In genomic region chr11:2524446-2525165, GRCh38 we compare ENCODE assay signal across 15 cellular contexts.
DNase-seq lines count a peak whose midpoint lies in the region; ATAC-seq, FAIRE-seq and TF ChIP-seq lines count a peak whose summit lies in the region.
"Had no signal": no experiment of that assay in that cellular context is flagged by ENCODE, and none has a peak within 500 bp of the region (broad histone marks: within the 10 kb centered on the region; RNA-seq: fewer than 3 reads in every experiment).

No MANE protein-coding gene starts in this region.

- H3K36me3 Mint-ChIP-seq in activated CD8-positive, alpha-beta memory T cell treated with anti-CD3 and anti-CD28 coated beads, Interleukin-2, amount 10 ng/mL, durations not matched to agents 7 days and 5 days: no peaks in the 10 kb centered on the region

- H3K27me3 ChIP-seq in PC-3 (ENCODE audit: low read length): no peaks in the 10 kb centered on the region
- H3K27me3 ChIP-seq: hepatocyte had no signal

- CTCF ChIA-PET in activated CD8-positive, alpha-beta memory T cell treated with anti-CD3 and anti-CD28 coated beads, Interleukin-2, amount 10 ng/mL, durations not matched to agents 7 days and 5 days (lab: Charles Lee): interaction anchor here (0.8 kb wide), 1 partner anchor 103 kb away, joined by 3 read pairs; no protein-coding TSS in a partner anchor
- CTCF ChIA-PET in PC-3 (lab: Charles Lee): no interaction called here

- TF ChIP-seq CTCF in kidney (IDR thresholded peaks at IDR 0.05; ENCODE audit: borderline replicate concordance, extremely low read depth, insufficient read depth) (no peak), PC-3 (conservative IDR thresholded peaks at IDR 0.05; ENCODE audit: low read depth, low read length) (no peak)

- H3K79me2 ChIP-seq in PC-3 (ENCODE audit: low read length): no peaks in the 10 kb centered on the region
- H3K79me2 ChIP-seq: hepatocyte had no signal

- no peak for FAIRE-seq in kidney (lab: Jason Lieb, UNC)

- no peak overlapping the region for H3K27ac Mint-ChIP-seq in activated CD8-positive, alpha-beta memory T cell treated with anti-CD3 and anti-CD28 coated beads, Interleukin-2, amount 10 ng/mL, durations not matched to agents 7 days and 5 days

- H3K9me2 ChIP-seq in PC-3 (replicated peaks; ENCODE audit: low read length): no peaks in the 10 kb centered on the region

- H3K9ac ChIP-seq in kidney (ENCODE audit: low read length in 2 of 2): no peak overlapping the region
- no peak overlapping the region for H3K9ac ChIP-seq in PC-3 (ENCODE audit: low read length)

- ATAC-seq in activated CD8-positive, alpha-beta memory T cell treated with anti-CD3 and anti-CD28 coated beads, Interleukin-2, amount 10 ng/mL, durations not matched to agents 7 days and 5 days: no peak
- no peak for ATAC-seq in stimulated activated naive CD8-positive, alpha-beta T cell treated with anti-CD3 and anti-CD28 coated beads, Interleukin-15, Interleukin-2, amounts not matched to agents 100 U/mL and 50 U/mL, for 24 hours
- ATAC-seq in PC-3: no peak

- no peaks in the 10 kb centered on the region for H3F3A ChIP-seq in PC-3 (ENCODE audit: low read length, unreplicated experiment)

- H3K4me1 Mint-ChIP-seq in activated CD8-positive, alpha-beta memory T cell treated with anti-CD3 and anti-CD28 coated beads, Interleukin-2, amount 10 ng/mL, durations not matched to agents 7 days and 5 days: peaks cover 2% of the 10 kb centered on the region

- H3K9me3 Mint-ChIP-seq in activated CD8-positive, alpha-beta memory T cell treated with anti-CD3 and anti-CD28 coated beads, Interleukin-2, amount 10 ng/mL, durations not matched to agents 7 days and 5 days (ENCODE audit: low read depth): no peaks in the 10 kb centered on the region

- H2AFZ ChIP-seq in PC-3 (ENCODE audit: low read length): no peak overlapping the region
- H2AFZ ChIP-seq: hepatocyte had no signal

- H3K4me2 ChIP-seq in PC-3 (ENCODE audit: low read length): no peak overlapping the region
- H3K4me2 ChIP-seq: hepatocyte had no signal

- H3K4me1 ChIP-seq in kidney (ENCODE audit: control insufficient read depth in 1 of 2, insufficient read depth in 1 of 2, low read depth in 1 of 2, low read length in 2 of 2) (peaks cover 0 to 21% of the 10 kb centered on the region in 2 donors), PC-3 (ENCODE audit: insufficient read depth, low read length) (no peaks in the 10 kb centered on the region)

- peak; percentile 1 for DNase-seq in activated gamma-delta T cell treated with Interleukin-2 at 50 U/mL for 16 hours
- no peak for DNase-seq in activated gamma-delta T cell (lab: John Stamatoyannopoulos, UW)
- DNase-seq in activated CD8-positive, alpha-beta memory T cell treated with anti-CD3 and anti-CD28 coated beads, Interleukin-2, amount 10 ng/mL, durations not matched to agents 7 days and 5 days: peak; percentile 25
- DNase-seq in kidney: peak; percentile 68
- DNase-seq in stimulated activated naive CD8-positive, alpha-beta T cell treated with anti-CD3 and anti-CD28 coated beads, Interleukin-15, Interleukin-2, amounts not matched to agents 100 U/mL and 50 U/mL, for 24 hours: peak; percentile 1
- DNase-seq in activated CD4-positive, alpha-beta T cell treated with anti-CD3 and anti-CD28 coated beads, Interleukin-2, amount 50 U/mL, for 1 hour: no peak
- no peak for DNase-seq in stimulated activated CD4-positive, alpha-beta T cell treated with anti-CD3 and anti-CD28 coated beads, Interleukin-1b, Interleukin-23, amount 100 ng/mL, for 48 hours
- DNase-seq in PC-3: no peak
- DNase-seq: activated CD4-positive, CD25-positive, alpha-beta regulatory T cell; activated effector memory CD4-positive, alpha-beta T cell treated with Interleukin-2 at 50 U/mL for 16 hours; DMS79; NCI-H1930; NK-92 treated with Interleukin-12 subunit alpha and Interleukin-12 subunit beta, amount 100 ng/mL, for 24 hours had no signal

- no peak overlapping the region for H3K27ac ChIP-seq in kidney (ENCODE audit: low read depth in 2 of 2, low read length in 2 of 2)
- H3K27ac ChIP-seq in PC-3 (ENCODE audit: low read length): no peak overlapping the region
- H3K27ac ChIP-seq: cardiac muscle cell, hepatocyte had no signal

- H3K4me3 ChIP-seq in kidney (ENCODE audit: low read length in 2 of 2): no peak overlapping the region
- no peak overlapping the region for H3K4me3 ChIP-seq in PC-3 (ENCODE audit: low read length)
- H3K4me3 ChIP-seq: cardiac muscle cell, hepatocyte had no signal

- H3K36me3 ChIP-seq in kidney (ENCODE audit: control insufficient read depth in 1 of 2, insufficient read depth in 2 of 2, low read length in 2 of 2): no peaks in the 10 kb centered on the region
- no peaks in the 10 kb centered on the region for H3K36me3 ChIP-seq in PC-3 (ENCODE audit: low read depth, low read length)
- H3K36me3 ChIP-seq: cardiac muscle cell had no signal

- BruUV-seq in PC-3 (replicated peaks; lab: Mats Ljungman, UMichigan): no TSS peak

- intact Hi-C loops in kidney (cut with DNase I): no loop called here
- intact Hi-C loops in PC-3 (cut with micrococcal nuclease): no loop called here

- POLR2A ChIA-PET in PC-3 (lab: Charles Lee; ENCODE audit: unreplicated experiment): no interaction called here

- no peak overlapping the region for H3K4me3 Mint-ChIP-seq in activated CD8-positive, alpha-beta memory T cell treated with anti-CD3 and anti-CD28 coated beads, Interleukin-2, amount 10 ng/mL, durations not matched to agents 7 days and 5 days

- H3K9me3 ChIP-seq in kidney (ENCODE audit: control insufficient read depth in 1 of 2, low read length in 2 of 2) (no peaks in the 10 kb centered on the region), PC-3 (ENCODE audit: low read length) (no peaks in the 10 kb centered on the region)

- peaks cover 2% of the 10 kb centered on the region for H3K27me3 Mint-ChIP-seq in activated CD8-positive, alpha-beta memory T cell treated with anti-CD3 and anti-CD28 coated beads, Interleukin-2, amount 10 ng/mL, durations not matched to agents 7 days and 5 days

- H4K20me1 ChIP-seq in PC-3 (ENCODE audit: low read length): no peaks in the 10 kb centered on the region

Comparison
In these comparisons a context has a peak if more than half of its experiments do, and no peak if none do; other contexts are left out.
1. DNase-seq: peak in activated gamma-delta T cell treated with Interleukin-2 at 50 U/mL for 16 hours (single experiment), activated CD8-positive, alpha-beta memory T cell treated with anti-CD3 and anti-CD28 coated beads, Interleukin-2, amount 10 ng/mL, durations not matched to agents 7 days and 5 days (single experiment), kidney (single experiment) and stimulated activated naive CD8-positive, alpha-beta T cell treated with anti-CD3 and anti-CD28 coated beads, Interleukin-15, Interleukin-2, amounts not matched to agents 100 U/mL and 50 U/mL, for 24 hours (single experiment); none in activated gamma-delta T cell (single experiment), activated CD4-positive, alpha-beta T cell treated with anti-CD3 and anti-CD28 coated beads, Interleukin-2, amount 50 U/mL, for 1 hour (single experiment), stimulated activated CD4-positive, alpha-beta T cell treated with anti-CD3 and anti-CD28 coated beads, Interleukin-1b, Interleukin-23, amount 100 ng/mL, for 48 hours (single experiment) and PC-3 (single experiment).